In genomic region chr13:111281751-111282311, GRCh38 we compare ENCODE assay signal across 10 cellular contexts. TPM values are rescaled to one million over a fixed set of nuclear protein-coding genes. Genes with fewer than 3 reads are reported as not detected.
DNase-seq lines count a peak whose midpoint lies in the region; ATAC-seq, FAIRE-seq and TF ChIP-seq lines count a peak whose summit lies in the region.
"Had no signal": no experiment of that assay in that cellular context is flagged by ENCODE, and none has a peak within 500 bp of the region (broad histone marks: within the 10 kb centered on the region; RNA-seq: fewer than 3 reads in every experiment).

No MANE protein-coding gene starts in this region.

- SMC1A ChIA-PET in GM12878 (lab: Charles Lee; ENCODE audit: uncharacterized antibody, unreplicated experiment): interaction anchor here (0.7 to 1.4 kb wide), 2 partner anchors 17 to 214 kb away, joined by 3 to 4 read pairs; no protein-coding TSS in a partner anchor

- no peak overlapping the region for H2AFZ ChIP-seq in GM12878 (ENCODE audit: control insufficient read depth, low read depth, low read length)

- TF ChIP-seq POLR2A in GM12878 (IDR thresholded peaks at IDR 0.05; ENCODE audit: low read depth, low read length) (no peak), GM12891 (IDR thresholded peaks at IDR 0.05; ENCODE audit: low read depth, low read length) (no peak)

- H3K36me3 ChIP-seq in GM12878 (ENCODE audit: control insufficient read depth in 2 of 2, insufficient read depth in 2 of 2, low read length in 1 of 2): peaks cover 30 to 49% of the 10 kb centered on the region in 2 experiments
- H3K36me3 ChIP-seq in stomach smooth muscle (ENCODE audit: control insufficient read depth in 2 of 2, insufficient read depth in 2 of 2, low read length in 2 of 2): peaks cover 28 to 51% of the 10 kb centered on the region in 2 donors

- WGBS in GM12878 (ENCODE audit: insufficient coverage, insufficient replicate concordance, low lambda C conversion rate, missing lambda C conversion rate): 68% methylated on average over 10 of the region's 10 CpGs

- H3K4me1 ChIP-seq in GM12878 (ENCODE audit: control insufficient read depth, insufficient read depth, low read length) (no peaks in the 10 kb centered on the region), stomach smooth muscle (ENCODE audit: control insufficient read depth, insufficient read depth, low read length) (peaks cover 26% of the 10 kb centered on the region)

- no peak for TF ChIP-seq RAD21 in GM12878 (IDR thresholded peaks at IDR 0.05; ENCODE audit: insufficient read depth, low read depth, low read length)

- intact Hi-C loops in GM12878 (cut with micrococcal nuclease; ENCODE audit: unreplicated experiment): no loop called here

- no peak overlapping the region for H3K4me2 ChIP-seq in GM12878 (ENCODE audit: control insufficient read depth, insufficient read depth)

- no peak overlapping the region for H3K4me3 ChIP-seq in GM12878
- peak overlapping the region in 1 of 2 donors; percentile 31 for H3K4me3 ChIP-seq in stomach smooth muscle (ENCODE audit: low read length in 2 of 2)

- TF ChIP-seq EP300 in GM12878 (IDR thresholded peaks at IDR 0.05; ENCODE audit: borderline replicate concordance in 1 of 2, control insufficient read depth in 1 of 2, low read depth in 2 of 2, low read length in 2 of 2): no peak

- DNase-seq in KBM-7 (peak; percentile 4), GM12878 (ENCODE audit: low read depth, low spot score) (no peak), iris pigment epithelial cell (ENCODE audit: low read depth) (peak; percentile 66), GM12891 (ENCODE audit: insufficient read length, low spot score) (no peak), T-helper 1 cell (no peak)
- DNase-seq: kidney glomerular epithelial cell; stimulated activated CD4-positive, alpha-beta T cell treated with anti-CD3 and anti-CD28 coated beads, Interleukin-4, amount 100 ng/mL, for 1 hour had no signal

- no peaks in the 10 kb centered on the region for H4K20me1 ChIP-seq in GM12878 (ENCODE audit: control insufficient read depth, insufficient read depth)

- CTCF ChIA-PET in GM12878 (lab: Yijun Ruan, JAX): interaction anchor here (1.3 kb wide), 1 partner anchor 214 kb away, joined by 4 read pairs; no protein-coding TSS in a partner anchor

- no peaks in the 10 kb centered on the region for H3K79me2 ChIP-seq in GM12878 (ENCODE audit: control insufficient read depth, insufficient read depth, low read length)

- POLR2A ChIA-PET in GM12878 (lab: Charles Lee): no interaction called here

- no peaks in the 10 kb centered on the region for H3K27me3 ChIP-seq in GM12878 (replicated peaks in 1 of 2; ENCODE audit: control insufficient read depth in 2 of 2, insufficient read depth in 2 of 2, low read length in 1 of 2)
- no peaks in the 10 kb centered on the region for H3K27me3 ChIP-seq in stomach smooth muscle (ENCODE audit: control insufficient read depth in 1 of 2, insufficient read depth in 2 of 2, low read length in 2 of 2)

- FAIRE-seq in GM12878 (lab: Jason Lieb, UNC) (peak; percentile 13), GM12891 (lab: Jason Lieb, UNC) (no peak)

- no peak for TF ChIP-seq CTCF in GM12878 (IDR thresholded peaks at IDR 0.05 in 2 of 3, conservative IDR thresholded peaks at IDR 0.05 in 1 of 3; ENCODE audit: control insufficient read depth in 2 of 3, extremely low read depth in 1 of 3, insufficient read depth in 1 of 3, low read depth in 3 of 3, low read length in 3 of 3)

- RAD21 ChIA-PET in GM12878 (lab: Charles Lee; ENCODE audit: unreplicated experiment): interaction anchor here (1.3 kb wide), 1 partner anchor 214 kb away, joined by 4 read pairs; no protein-coding TSS in a partner anchor

- H3K9ac ChIP-seq in GM12878 (ENCODE audit: control insufficient read depth, insufficient read depth, low read length): no peak overlapping the region
- peak overlapping the region; percentile 1 to 6 for H3K9ac ChIP-seq in stomach smooth muscle (ENCODE audit: low read length in 2 of 2)

- H3K27ac ChIP-seq in GM12878 (ENCODE audit: control insufficient read depth, insufficient read depth) (no peak overlapping the region), stomach smooth muscle (ENCODE audit: low read length) (peak overlapping the region; percentile 86)

- H3K9me3 ChIP-seq in GM12878 (replicated peaks; ENCODE audit: control insufficient read depth, insufficient read depth, low read length): no peaks in the 10 kb centered on the region
- no peaks in the 10 kb centered on the region for H3K9me3 ChIP-seq in stomach smooth muscle (ENCODE audit: control insufficient read depth in 2 of 2, low read length in 2 of 2)

- in situ Hi-C loops in KBM-7 (cut with MboI; ENCODE audit: low pct_unique_long_range_greater_than_20kb, low sequenced_read_pairs): no loop called here
- in situ Hi-C loops in GM12878 (cut with MboI): no loop called here

- BruUV-seq in GM12878 (replicated peaks; lab: Mats Ljungman, UMichigan): no TSS peak

- no peak for ATAC-seq in GM12878
- ATAC-seq in SK-N-SH treated with all-trans-retinoic acid at 6 μM for 48 hours: no peak
- no peak for ATAC-seq in HG03378 (IDR thresholded peaks at IDR 0.05; ENCODE audit: unreplicated experiment)

TF ChIP-seq in GM12878, 131 proteins besides CTCF, POLR2A, EP300 and RAD21 (continues in another document):
- TF ChIP-seq WRNIP1 (IDR thresholded peaks at IDR 0.05; ENCODE audit: borderline replicate concordance, low read depth, low read length) (no peak), NR2C2 (IDR thresholded peaks at IDR 0.05; ENCODE audit: borderline replicate concordance, control insufficient read depth, insufficient read length, low read depth) (no peak)

TF ChIP-seq in GM12891, 5 proteins besides CTCF, POLR2A, EP300 and RAD21:
- TF ChIP-seq TAF1 (IDR thresholded peaks at IDR 0.05; ENCODE audit: low read depth, low read length): no peak
- no peak for TF ChIP-seq POU2F2 (IDR thresholded peaks at IDR 0.05; ENCODE audit: low read depth, low read length)
- no peak for TF ChIP-seq SPI1 (IDR thresholded peaks at IDR 0.05; ENCODE audit: low read depth, low read length)
- no peak for TF ChIP-seq POLR2AphosphoS5 (IDR thresholded peaks at IDR 0.05; ENCODE audit: low read depth, low read length)
- no peak for TF ChIP-seq PAX5 (IDR thresholded peaks at IDR 0.05; ENCODE audit: insufficient read depth, low read length, severe bottlenecking)

TF ChIP-seq in SK-N-SH treated with all-trans-retinoic acid at 6 μM for 48 hours, 23 proteins besides CTCF, POLR2A, EP300 and RAD21:
- TF ChIP-seq ZC3H10 (CRISPR knock-in tag; IDR thresholded peaks at IDR 0.05) (no peak), TSHZ2 (CRISPR knock-in tag; IDR thresholded peaks at IDR 0.05) (no peak), PPARA (CRISPR knock-in tag; IDR thresholded peaks at IDR 0.05; ENCODE audit: borderline replicate concordance) (no peak), ZNF70 (CRISPR knock-in tag; IDR thresholded peaks at IDR 0.05) (no peak), ISL1 (CRISPR knock-in tag; IDR thresholded peaks at IDR 0.05) (no peak), RARB (CRISPR knock-in tag; IDR thresholded peaks at IDR 0.05) (no peak), ZFP30 (CRISPR knock-in tag; IDR thresholded peaks at IDR 0.05) (no peak), BACH2 (CRISPR knock-in tag; IDR thresholded peaks at IDR 0.05; ENCODE audit: borderline replicate concordance) (no peak)
TF ChIP-seq in SK-N-SH treated with all-trans-retinoic acid at 6 μM for 48 hours: peak in this region for 0.

RNA-seq across cellular contexts. Expression of gene TEX29, which starts 38.6 kb away (rescaled TPM):
- total RNA-seq in GM12878 (2013; cell fraction: nucleolus; rRNA removed): not detected in 2 replicates
- total RNA-seq in GM12878 (2014; rRNA removed) (not detected in 2 replicates), GM12878 (2014; rRNA removed; fragmentation: Illumina TruSeq; extraction: Trizol) (not detected in 2 replicates), GM12878 (2021) (not detected in 2 replicates)
- 0.93 TPM for polyA plus RNA-seq in GM12878 (2011; ENCODE audit: low read depth)
- polyA plus RNA-seq in GM12878 (2011; rRNA removed) (0.30 and 0.35 TPM in 2 replicates), GM12878 (2014; fragmentation: Illumina TruSeq; extraction: Trizol) (not detected in 2 replicates), GM12878 (2014; fragmentation: Nextera tagmentation; extraction: Ambion mirVana) (under 1 TPM in 1 of 2 experiments, not detected in 1; 0.14 TPM), GM12878 (2014; rRNA removed) (0.18 and 0.22 TPM in 2 replicates), GM12878 (2016; fragmentation: Nextera tagmentation; extraction: Ambion mirVana) (not detected)
- polyA plus RNA-seq in GM12878 (2011; cell fraction: cytosol; rRNA removed): 0.28 and 0.36 TPM in 2 replicates
- polyA plus RNA-seq in GM12878 (2011; cell fraction: nucleus; rRNA removed): 1.3 and 2.2 TPM in 2 replicates
- 0.42 and 0.79 TPM in 2 replicates for polyA plus RNA-seq in GM12878 (2012)
- polyA minus RNA-seq in GM12878 (2011; rRNA and poly(A)+ RNA removed): not detected in 2 replicates
- not detected in 2 replicates for polyA minus RNA-seq in GM12878 (2011; cell fraction: cytosol; rRNA and poly(A)+ RNA removed)
- polyA minus RNA-seq in GM12878 (2011; cell fraction: nucleus; rRNA and poly(A)+ RNA removed): not detected in 2 replicates
- polyA plus RNA-seq in GM12891 (2012; ENCODE audit: low read depth, missing spikeins): 0.68 TPM

Comparison
In these comparisons a context has a peak if more than half of its experiments do, and no peak if none do; other contexts are left out.
1. DNase-seq: peak in KBM-7 (single experiment) and iris pigment epithelial cell (single experiment); none in GM12878 (single experiment), GM12891 (single experiment) and T-helper 1 cell (0 of 5).